Comparison of ENCODE assay signal across 15 cellular contexts in the genomic region with DNA sequence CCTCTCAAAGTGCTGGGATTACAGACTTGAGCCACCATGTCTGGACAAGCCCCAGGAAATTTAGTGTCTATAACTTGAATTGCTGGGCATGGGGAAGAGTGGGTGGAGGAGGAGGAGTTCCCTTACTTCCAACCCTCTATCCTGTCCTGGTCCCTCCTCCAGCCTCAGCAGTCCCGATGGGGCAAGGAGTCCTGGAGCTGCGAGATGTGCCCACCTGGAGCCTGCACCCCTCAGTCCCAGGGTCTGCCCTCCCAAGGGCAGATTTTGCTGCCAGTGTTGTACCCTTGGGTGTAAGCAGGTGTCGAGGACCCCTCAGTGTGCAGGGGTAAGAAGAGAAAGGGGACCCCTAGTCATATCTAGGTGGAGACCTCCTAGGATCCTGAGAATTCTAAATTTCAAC. TPM values are rescaled to one million over a fixed set of nuclear protein-coding genes. Genes with fewer than 3 reads are reported as not detected.
A peak's percentile ranks its signal among the peaks of the same experiment; 100 is the strongest.
DNase-seq lines count a peak whose midpoint lies in the region; ATAC-seq and TF ChIP-seq lines count a peak whose summit lies in the region.
"Had no signal": no experiment of that assay in that cellular context is flagged by ENCODE, and none has a peak within 500 bp of the region (broad histone marks: within the 10 kb centered on the region; RNA-seq: fewer than 3 reads in every experiment).

No MANE protein-coding gene starts in this region.

- H3K9me3 Mint-ChIP-seq in activated CD4-positive, alpha-beta T cell treated with anti-CD3 and anti-CD28 coated beads, Interleukin-2, amount 10 ng/mL, durations not matched to agents 24 days and 14 days = no peaks in the 10 kb centered on the region
- no peaks in the 10 kb centered on the region for H3K9me3 Mint-ChIP-seq in activated CD4-positive, alpha-beta T cell treated with anti-CD3 and anti-CD28 coated beads for 36 hours (ENCODE audit: low read depth)
- H3K9me3 Mint-ChIP-seq: activated T-cell treated with anti-CD3 and anti-CD28 coated beads, Interleukin-2, amount 50 U/mL, for 4 hours; IgD-negative memory B cell had no signal

- WGBS in hepatocyte (ENCODE audit: low lambda C conversion rate, missing lambda C conversion rate) = 89% methylated on average over 3 of the region's 3 CpGs
- 59 to 100% (median 85%) methylated on average over 3 of the region's 3 CpGs for WGBS in spleen, 5 donors

- H3K27ac Mint-ChIP-seq in activated CD4-positive, alpha-beta T cell treated with anti-CD3 and anti-CD28 coated beads, Interleukin-2, amount 10 ng/mL, durations not matched to agents 24 days and 14 days = no peak overlapping the region
- no peak overlapping the region for H3K27ac Mint-ChIP-seq in activated CD4-positive, alpha-beta T cell treated with anti-CD3 and anti-CD28 coated beads for 36 hours

- DNase-seq in activated CD4-positive, alpha-beta T cell treated with anti-CD3 and anti-CD28 coated beads, Interleukin-2, amount 10 ng/mL, durations not matched to agents 24 days and 14 days = no peak
- DNase-seq in activated CD4-positive, alpha-beta T cell treated with anti-CD3 and anti-CD28 coated beads for 36 hours = no peak
- no peak for DNase-seq in hepatocyte (ENCODE audit: low spot score)
- DNase-seq in spleen = peak; percentile 44
- no peak for DNase-seq in DMS79 (lab: John Stamatoyannopoulos, UW)
- no peak for DNase-seq in KG1 (lab: John Stamatoyannopoulos, UW)
- DNase-seq in PC-3 = no peak
- DNase-seq: activated T-cell treated with anti-CD3 and anti-CD28 coated beads, Interleukin-2, amount 50 U/mL, for 4 hours; Caco-2; NCI-H146; stimulated activated CD8-positive, alpha-beta memory T cell treated with anti-CD3 and anti-CD28 coated beads, Interleukin-4, amount 100 ng/mL, for 48 hours had no signal

- H3K4me1 ChIP-seq in Loucy (ENCODE audit: insufficient read depth, low read length, poor library complexity, severe bottlenecking) (peaks cover 38% of the 10 kb centered on the region), hepatocyte (ENCODE audit: insufficient read depth) (peaks cover 43% of the 10 kb centered on the region), spleen (peaks cover 19 to 88% (median 63%) of the 10 kb centered on the region in 6 donors), PC-3 (ENCODE audit: insufficient read depth, low read length) (peaks cover 26% of the 10 kb centered on the region)

- H3K79me2 ChIP-seq in Loucy (ENCODE audit: insufficient read depth, low read length) = peaks cover 48% of the 10 kb centered on the region
- peaks cover 24% of the 10 kb centered on the region for H3K79me2 ChIP-seq in hepatocyte
- peaks cover 24% of the 10 kb centered on the region for H3K79me2 ChIP-seq in PC-3 (ENCODE audit: low read length)

- H3K27ac ChIP-seq in hepatocyte (no peak overlapping the region), spleen (peak overlapping the region in 5 of 8 donors; percentile 77 to 89 (median 86)), PC-3 (ENCODE audit: low read length) (no peak overlapping the region)

- no peak for TF ChIP-seq CTCF in Loucy (conservative IDR thresholded peaks at IDR 0.05; ENCODE audit: low read length)
- TF ChIP-seq CTCF in hepatocyte (IDR thresholded peaks at IDR 0.05; ENCODE audit: poor library complexity) = no peak
- no peak for TF ChIP-seq CTCF in spleen (IDR thresholded peaks at IDR 0.05 in 8 of 11, conservative IDR thresholded peaks at IDR 0.05 in 3 of 11)
- TF ChIP-seq CTCF in PC-3 (conservative IDR thresholded peaks at IDR 0.05; ENCODE audit: low read depth, low read length) = no peak

- H3K36me3 Mint-ChIP-seq in activated CD4-positive, alpha-beta T cell treated with anti-CD3 and anti-CD28 coated beads, Interleukin-2, amount 10 ng/mL, durations not matched to agents 24 days and 14 days (ENCODE audit: low read depth) = peaks cover 25% of the 10 kb centered on the region
- H3K36me3 Mint-ChIP-seq in activated CD4-positive, alpha-beta T cell treated with anti-CD3 and anti-CD28 coated beads for 36 hours (ENCODE audit: low read depth) = peaks cover 25% of the 10 kb centered on the region

- no peak for ATAC-seq in activated CD4-positive, alpha-beta T cell treated with anti-CD3 and anti-CD28 coated beads for 36 hours
- no peak for ATAC-seq in PC-3
- ATAC-seq: activated CD4-positive, CD25-positive, alpha-beta regulatory T cell treated with anti-CD3 and anti-CD28 coated beads, Interleukin-2, amount 50 U/mL, for 24 hours; activated T-cell treated with anti-CD3 and anti-CD28 coated beads, Interleukin-2, amount 50 U/mL, for 4 hours had no signal

- peak overlapping the region; percentile 85 for H3K4me2 ChIP-seq in Loucy (ENCODE audit: low read depth, low read length, poor library complexity, severe bottlenecking)
- peak overlapping the region; percentile 92 for H3K4me2 ChIP-seq in hepatocyte
- no peak overlapping the region for H3K4me2 ChIP-seq in PC-3 (ENCODE audit: low read length)

- no peaks in the 10 kb centered on the region for H3K9me2 ChIP-seq in Loucy (replicated peaks; ENCODE audit: low read depth, low read length)
- H3K9me2 ChIP-seq in hepatocyte (replicated peaks; ENCODE audit: insufficient read depth) = no peaks in the 10 kb centered on the region
- no peaks in the 10 kb centered on the region for H3K9me2 ChIP-seq in PC-3 (replicated peaks; ENCODE audit: low read length)

- H3K4me3 ChIP-seq in Loucy (ENCODE audit: low read length, poor library complexity, severe bottlenecking) (peak overlapping the region; percentile 84), hepatocyte (no peak overlapping the region), spleen (peak overlapping the region in 2 of 8 donors; percentile 53 to 73), PC-3 (ENCODE audit: low read length) (no peak overlapping the region)
- H3K4me3 ChIP-seq: ascending aorta had no signal

- no peak for TF ChIP-seq POLR2A in spleen (IDR thresholded peaks at IDR 0.05)

- H3K9me3 ChIP-seq in Loucy (ENCODE audit: insufficient read depth, low read depth, low read length) = no peaks in the 10 kb centered on the region
- no peaks in the 10 kb centered on the region for H3K9me3 ChIP-seq in hepatocyte (ENCODE audit: low read depth)
- no peaks in the 10 kb centered on the region for H3K9me3 ChIP-seq in spleen
- no peaks in the 10 kb centered on the region for H3K9me3 ChIP-seq in PC-3 (ENCODE audit: low read length)
- H3K9me3 ChIP-seq: ascending aorta, Caco-2 had no signal

- CTCF ChIA-PET in activated CD4-positive, alpha-beta T cell treated with anti-CD3 and anti-CD28 coated beads for 36 hours (lab: Charles Lee) = interaction anchor here (1.0 to 1.3 kb wide), 2 partner anchors 14 to 56 kb away, joined by 4 to 6 read pairs; no protein-coding TSS in a partner anchor
- CTCF ChIA-PET in PC-3 (lab: Charles Lee) = no interaction called here

- H3K9ac ChIP-seq in Loucy (ENCODE audit: low read depth, low read length, poor library complexity, severe bottlenecking) = peak overlapping the region; percentile 84
- no peak overlapping the region for H3K9ac ChIP-seq in PC-3 (ENCODE audit: low read length)

- H3K27me3 Mint-ChIP-seq in activated CD4-positive, alpha-beta T cell treated with anti-CD3 and anti-CD28 coated beads, Interleukin-2, amount 10 ng/mL, durations not matched to agents 24 days and 14 days = no peaks in the 10 kb centered on the region
- no peaks in the 10 kb centered on the region for H3K27me3 Mint-ChIP-seq in activated CD4-positive, alpha-beta T cell treated with anti-CD3 and anti-CD28 coated beads for 36 hours
- H3K27me3 Mint-ChIP-seq: IgD-negative memory B cell had no signal

- peak overlapping the region; percentile 40 for H3K4me3 Mint-ChIP-seq in activated CD4-positive, alpha-beta T cell treated with anti-CD3 and anti-CD28 coated beads, Interleukin-2, amount 10 ng/mL, durations not matched to agents 24 days and 14 days
- H3K4me3 Mint-ChIP-seq in activated CD4-positive, alpha-beta T cell treated with anti-CD3 and anti-CD28 coated beads for 36 hours = no peak overlapping the region

- H4K20me1 ChIP-seq in Loucy (ENCODE audit: insufficient read depth, low read length, poor library complexity, severe bottlenecking) = no peaks in the 10 kb centered on the region
- H4K20me1 ChIP-seq in hepatocyte (ENCODE audit: insufficient read depth, poor library complexity, severe bottlenecking) = no peaks in the 10 kb centered on the region
- no peaks in the 10 kb centered on the region for H4K20me1 ChIP-seq in PC-3 (ENCODE audit: low read length)

- H3F3A ChIP-seq in Loucy (ENCODE audit: low read depth) (no peaks in the 10 kb centered on the region), PC-3 (ENCODE audit: low read length, unreplicated experiment) (no peaks in the 10 kb centered on the region)

- BruUV-seq in PC-3 (replicated peaks; lab: Mats Ljungman, UMichigan) = no TSS peak

- H2AFZ ChIP-seq in Loucy (ENCODE audit: low read length) (no peak overlapping the region), hepatocyte (no peak overlapping the region), PC-3 (ENCODE audit: low read length) (no peak overlapping the region)

- H3K27me3 ChIP-seq in Loucy (ENCODE audit: insufficient read depth, low read length, poor library complexity, severe bottlenecking) = no peaks in the 10 kb centered on the region
- no peaks in the 10 kb centered on the region for H3K27me3 ChIP-seq in hepatocyte
- peaks cover 0 to 5% (median 0%) of the 10 kb centered on the region in 7 donors for H3K27me3 ChIP-seq in spleen (replicated peaks in 1 of 7)
- no peaks in the 10 kb centered on the region for H3K27me3 ChIP-seq in PC-3 (ENCODE audit: low read length)
- H3K27me3 ChIP-seq: ascending aorta had no signal

- H3K4me1 Mint-ChIP-seq in activated CD4-positive, alpha-beta T cell treated with anti-CD3 and anti-CD28 coated beads, Interleukin-2, amount 10 ng/mL, durations not matched to agents 24 days and 14 days = peaks cover 44% of the 10 kb centered on the region
- H3K4me1 Mint-ChIP-seq in activated CD4-positive, alpha-beta T cell treated with anti-CD3 and anti-CD28 coated beads for 36 hours = peaks cover 40% of the 10 kb centered on the region

- POLR2A ChIA-PET in activated CD4-positive, alpha-beta T cell treated with anti-CD3 and anti-CD28 coated beads for 36 hours (lab: Charles Lee) = no interaction called here
- POLR2A ChIA-PET in PC-3 (lab: Charles Lee; ENCODE audit: unreplicated experiment) = no interaction called here

- intact Hi-C loops in activated CD4-positive, alpha-beta T cell treated with anti-CD3 and anti-CD28 coated beads, Interleukin-2, amount 10 ng/mL, durations not matched to agents 24 days and 14 days (cut with micrococcal nuclease) = no loop called here
- intact Hi-C loops in activated CD4-positive, alpha-beta T cell treated with anti-CD3 and anti-CD28 coated beads for 36 hours (cut with DNase I, micrococcal nuclease) = no loop called here
- intact Hi-C loops in spleen (cut with DNase I; ENCODE audit: low total_unique reads) = no loop called here
- intact Hi-C loops in PC-3 (cut with micrococcal nuclease) = no loop called here

- no peaks in the 10 kb centered on the region for H3K36me3 ChIP-seq in Loucy (ENCODE audit: insufficient read depth, low read length)
- H3K36me3 ChIP-seq in hepatocyte (replicated peaks; ENCODE audit: insufficient read depth, low read depth) = no peaks in the 10 kb centered on the region
- H3K36me3 ChIP-seq in spleen = peaks cover 0 to 29% (median 5%) of the 10 kb centered on the region in 6 donors
- H3K36me3 ChIP-seq in PC-3 (ENCODE audit: low read depth, low read length) = no peaks in the 10 kb centered on the region
- H3K36me3 ChIP-seq: ascending aorta had no signal

RNA-seq across cellular contexts. Expression of a gene that starts 2.8 kb away (rescaled TPM):
- 90.9 and 91.3 TPM in 2 replicates for total RNA-seq in activated CD4-positive, alpha-beta T cell treated with anti-CD3 and anti-CD28 coated beads, Interleukin-2, amount 10 ng/mL, durations not matched to agents 24 days and 14 days
- 100 to 1,000 TPM in 1 of 2 experiments, 10 to 100 TPM in 1; 98.3 to 106 TPM for total RNA-seq in activated CD4-positive, alpha-beta T cell treated with anti-CD3 and anti-CD28 coated beads for 36 hours
- total RNA-seq in hepatocyte (50.7 and 70.4 TPM in 2 replicates), spleen (100 to 1,000 TPM; 119 to 179 (median 145) TPM), PC-3 (2014; rRNA removed) (141 and 142 TPM in 2 replicates)
- polyA plus RNA-seq in hepatocyte (213 and 240 TPM in 2 replicates), spleen (100 to 1,000 TPM; 223 to 401 (median 350) TPM)

RNA-seq across cellular contexts. Expression of a gene that starts 4.0 kb away (rescaled TPM):
- total RNA-seq in activated CD4-positive, alpha-beta T cell treated with anti-CD3 and anti-CD28 coated beads, Interleukin-2, amount 10 ng/mL, durations not matched to agents 24 days and 14 days = 33.1 and 37.9 TPM in 2 replicates
- total RNA-seq in activated CD4-positive, alpha-beta T cell treated with anti-CD3 and anti-CD28 coated beads for 36 hours = 10 to 100 TPM; 21.4 to 26.7 TPM
- total RNA-seq in hepatocyte (2.1 and 2.7 TPM in 2 replicates), spleen (10 to 100 TPM; 58.5 to 89.1 (median 64.0) TPM), PC-3 (2014; rRNA removed) (0.40 TPM in 1 of 2 replicates, not detected in the other)
- polyA plus RNA-seq in hepatocyte (36.1 TPM in 2 replicates), spleen (100 to 1,000 TPM in 2 of 3 donors, 10 to 100 TPM in 1; 71.0 to 129 (median 120) TPM)

RNA-seq across cellular contexts. Expression of a gene that starts 15.3 kb away (rescaled TPM):
- 111 and 116 TPM in 2 replicates for total RNA-seq in activated CD4-positive, alpha-beta T cell treated with anti-CD3 and anti-CD28 coated beads, Interleukin-2, amount 10 ng/mL, durations not matched to agents 24 days and 14 days
- total RNA-seq in activated CD4-positive, alpha-beta T cell treated with anti-CD3 and anti-CD28 coated beads for 36 hours = 100 to 1,000 TPM; 113 to 140 TPM
- 139 and 159 TPM in 2 replicates for total RNA-seq in hepatocyte
- 250 and 256 TPM in 2 replicates for polyA plus RNA-seq in hepatocyte
- total RNA-seq in spleen = 100 to 1,000 TPM in 3 of 7 donors, 10 to 100 TPM in 4; 72.9 to 154 (median 82.1) TPM
- polyA plus RNA-seq in spleen = 100 to 1,000 TPM; 139 to 184 (median 148) TPM
- total RNA-seq in PC-3 (2014; rRNA removed) = 170 and 225 TPM in 2 replicates

RNA-seq across cellular contexts. Expression of a gene that starts 18.9 kb away (rescaled TPM):
- total RNA-seq in activated CD4-positive, alpha-beta T cell treated with anti-CD3 and anti-CD28 coated beads, Interleukin-2, amount 10 ng/mL, durations not matched to agents 24 days and 14 days = 21.8 and 23.1 TPM in 2 replicates
- total RNA-seq in activated CD4-positive, alpha-beta T cell treated with anti-CD3 and anti-CD28 coated beads for 36 hours = 10 to 100 TPM; 20.1 to 22.2 TPM
- 64.5 and 82.5 TPM in 2 replicates for total RNA-seq in hepatocyte
- polyA plus RNA-seq in hepatocyte = 66.1 and 73.5 TPM in 2 replicates
- 10 to 100 TPM; 25.6 to 42.1 (median 31.9) TPM for total RNA-seq in spleen
- polyA plus RNA-seq in spleen = 10 to 100 TPM; 11.0 to 15.7 (median 15.0) TPM
- total RNA-seq in PC-3 (2014; rRNA removed) = 34.8 and 46.7 TPM in 2 replicates

RNA-seq across cellular contexts. Expression of a gene that starts 22.3 kb away (rescaled TPM):
- total RNA-seq in activated CD4-positive, alpha-beta T cell treated with anti-CD3 and anti-CD28 coated beads, Interleukin-2, amount 10 ng/mL, durations not matched to agents 24 days and 14 days = 6.2 and 6.5 TPM in 2 replicates
- 1 to 10 TPM; 1.3 to 2.5 TPM for total RNA-seq in activated CD4-positive, alpha-beta T cell treated with anti-CD3 and anti-CD28 coated beads for 36 hours
- total RNA-seq in hepatocyte (20.1 and 25.7 TPM in 2 replicates), spleen (10 to 100 TPM in 6 of 7 donors, 1 to 10 TPM in 1; 9.4 to 17.4 (median 11.2) TPM), PC-3 (2014; rRNA removed) (3.9 and 4.9 TPM in 2 replicates)
- polyA plus RNA-seq in hepatocyte (64.6 and 67.9 TPM in 2 replicates), spleen (10 to 100 TPM; 14.6 to 18.8 (median 14.8) TPM)

Comparison
In these comparisons a context has a peak if more than half of its experiments do, and no peak if none do; other contexts are left out.
1. H3K27ac ChIP-seq: peak in spleen (5 of 8); none in hepatocyte (single experiment) and PC-3 (single experiment).